In the genomic region with DNA sequence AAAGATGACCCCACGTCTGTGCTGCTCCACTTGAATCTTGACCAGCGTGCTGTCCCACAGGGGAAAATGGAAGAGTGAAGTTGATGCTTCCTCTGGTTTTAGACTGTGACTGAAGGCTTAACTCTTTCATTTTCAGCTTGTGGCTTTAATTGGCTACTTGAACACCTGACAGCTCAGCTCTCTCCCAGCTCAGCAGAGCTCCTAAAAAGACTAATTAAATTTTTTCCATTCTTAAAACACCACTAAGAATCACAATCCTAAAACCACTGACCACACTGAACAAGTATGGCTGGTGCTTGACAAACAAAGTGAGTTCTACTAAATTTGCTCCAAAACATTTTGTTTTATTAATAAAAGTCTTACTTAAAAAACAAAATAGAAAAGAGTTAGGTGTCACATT, we compare ENCODE assay signal across 23 cellular contexts.
"Had no signal": no experiment of that assay in that cellular context is flagged by ENCODE, and none has a peak within 500 bp of the region (broad histone marks: within the 10 kb centered on the region; RNA-seq: fewer than 3 reads in every experiment).

No MANE protein-coding gene starts in this region.

- ATAC-seq: activated naive CD4-positive, alpha-beta T cell treated with anti-CD3 and anti-CD28 coated beads, Interleukin-2, amount 50 U/mL, for 72 hours; activated T-cell treated with anti-CD3 and anti-CD28 coated beads, Interleukin-2, amount 50 U/mL, for 72 hours; gastroesophageal sphincter; WTC11 had no signal

- H3K27ac Mint-ChIP-seq: activated CD4-positive, alpha-beta memory T cell treated with anti-CD3 and anti-CD28 coated beads, Interleukin-2, amount 10 ng/mL, durations not matched to agents 7 days and 5 days; activated CD4-positive, alpha-beta T cell treated with anti-CD3 and anti-CD28 coated beads, Interleukin-2, amount 10 ng/mL, durations not matched to agents 7 days and 5 days; activated naive CD4-positive, alpha-beta T cell treated with anti-CD3 and anti-CD28 coated beads, Interleukin-2, amount 10 ng/mL, durations not matched to agents 7 days and 5 days; activated naive CD4-positive, alpha-beta T cell treated with anti-CD3 and anti-CD28 coated beads, Interleukin-2, amount 50 U/mL, for 72 hours; activated naive CD8-positive, alpha-beta T cell treated with anti-CD3 and anti-CD28 coated beads, Interleukin-2, amount 10 ng/mL, durations not matched to agents 7 days and 5 days; activated T-cell treated with anti-CD3 and anti-CD28 coated beads, Interleukin-2, amount 50 U/mL, for 24 hours; activated T-cell treated with anti-CD3 and anti-CD28 coated beads, Interleukin-2, amount 50 U/mL, for 72 hours; dendritic cell treated with granulocyte-macrophage colony-stimulating factor and Interleukin-4, amounts not matched to agents 40 ng/mL and 50 ng/mL, for 4 days; WTC11 had no signal

- H3K9me3 Mint-ChIP-seq: activated CD4-positive, alpha-beta memory T cell treated with anti-CD3 and anti-CD28 coated beads, Interleukin-2, amount 10 ng/mL, durations not matched to agents 7 days and 5 days; activated CD4-positive, alpha-beta T cell treated with anti-CD3 and anti-CD28 coated beads, Interleukin-2, amount 10 ng/mL, durations not matched to agents 7 days and 5 days; activated naive CD4-positive, alpha-beta T cell treated with anti-CD3 and anti-CD28 coated beads, Interleukin-2, amount 10 ng/mL, durations not matched to agents 7 days and 5 days; activated naive CD4-positive, alpha-beta T cell treated with anti-CD3 and anti-CD28 coated beads, Interleukin-2, amount 50 U/mL, for 72 hours; activated naive CD8-positive, alpha-beta T cell treated with anti-CD3 and anti-CD28 coated beads, Interleukin-2, amount 10 ng/mL, durations not matched to agents 7 days and 5 days; activated T-cell treated with anti-CD3 and anti-CD28 coated beads, Interleukin-2, amount 50 U/mL, for 24 hours; activated T-cell treated with anti-CD3 and anti-CD28 coated beads, Interleukin-2, amount 50 U/mL, for 72 hours; central memory CD8-positive, alpha-beta T cell; dendritic cell treated with granulocyte-macrophage colony-stimulating factor and Interleukin-4, amounts not matched to agents 40 ng/mL and 50 ng/mL, for 4 days; WTC11 had no signal

- H3K27me3 Mint-ChIP-seq: activated CD4-positive, alpha-beta T cell treated with anti-CD3 and anti-CD28 coated beads, Interleukin-2, amount 10 ng/mL, durations not matched to agents 7 days and 5 days; dendritic cell treated with granulocyte-macrophage colony-stimulating factor and Interleukin-4, amounts not matched to agents 40 ng/mL and 50 ng/mL, for 4 days had no signal

- H3K4me1 Mint-ChIP-seq: activated CD4-positive, alpha-beta memory T cell treated with anti-CD3 and anti-CD28 coated beads, Interleukin-2, amount 10 ng/mL, durations not matched to agents 7 days and 5 days; activated CD4-positive, alpha-beta T cell treated with anti-CD3 and anti-CD28 coated beads, Interleukin-2, amount 10 ng/mL, durations not matched to agents 7 days and 5 days; activated naive CD4-positive, alpha-beta T cell treated with anti-CD3 and anti-CD28 coated beads, Interleukin-2, amount 10 ng/mL, durations not matched to agents 7 days and 5 days; activated naive CD8-positive, alpha-beta T cell treated with anti-CD3 and anti-CD28 coated beads, Interleukin-2, amount 10 ng/mL, durations not matched to agents 7 days and 5 days; central memory CD8-positive, alpha-beta T cell had no signal

- H3K36me3 Mint-ChIP-seq: activated naive CD4-positive, alpha-beta T cell treated with anti-CD3 and anti-CD28 coated beads, Interleukin-2, amount 10 ng/mL, durations not matched to agents 7 days and 5 days; activated naive CD4-positive, alpha-beta T cell treated with anti-CD3 and anti-CD28 coated beads, Interleukin-2, amount 50 U/mL, for 72 hours; activated naive CD8-positive, alpha-beta T cell treated with anti-CD3 and anti-CD28 coated beads, Interleukin-2, amount 10 ng/mL, durations not matched to agents 7 days and 5 days; WTC11 had no signal

- H3K4me3 Mint-ChIP-seq: activated CD4-positive, alpha-beta memory T cell treated with anti-CD3 and anti-CD28 coated beads, Interleukin-2, amount 10 ng/mL, durations not matched to agents 7 days and 5 days; activated CD4-positive, alpha-beta T cell treated with anti-CD3 and anti-CD28 coated beads, Interleukin-2, amount 10 ng/mL, durations not matched to agents 7 days and 5 days; activated naive CD4-positive, alpha-beta T cell treated with anti-CD3 and anti-CD28 coated beads, Interleukin-2, amount 10 ng/mL, durations not matched to agents 7 days and 5 days; activated naive CD8-positive, alpha-beta T cell treated with anti-CD3 and anti-CD28 coated beads, Interleukin-2, amount 10 ng/mL, durations not matched to agents 7 days and 5 days; activated T-cell treated with anti-CD3 and anti-CD28 coated beads, Interleukin-2, amount 50 U/mL, for 24 hours; activated T-cell treated with anti-CD3 and anti-CD28 coated beads, Interleukin-2, amount 50 U/mL, for 72 hours; central memory CD8-positive, alpha-beta T cell; dendritic cell treated with granulocyte-macrophage colony-stimulating factor and Interleukin-4, amounts not matched to agents 40 ng/mL and 50 ng/mL, for 4 days; WTC11 had no signal

- DNase-seq: activated CD4-positive, alpha-beta memory T cell treated with anti-CD3 and anti-CD28 coated beads, Interleukin-2, amount 10 ng/mL, durations not matched to agents 7 days and 5 days; activated CD4-positive, alpha-beta T cell treated with anti-CD3 and anti-CD28 coated beads for 1 hour; activated CD4-positive, alpha-beta T cell treated with anti-CD3 and anti-CD28 coated beads for 4 hours; activated CD4-positive, alpha-beta T cell treated with anti-CD3 and anti-CD28 coated beads, Interleukin-2, amount 10 ng/mL, durations not matched to agents 7 days and 5 days; activated CD4-positive, alpha-beta T cell treated with anti-CD3 and anti-CD28 coated beads, Interleukin-2, amount 50 U/mL, for 4 hours; activated CD8-positive, alpha-beta memory T cell treated with anti-CD3 and anti-CD28 coated beads, Interleukin-2, amount 50 U/mL, for 48 hours; activated gamma-delta T cell; activated naive CD4-positive, alpha-beta T cell; activated naive CD4-positive, alpha-beta T cell treated with anti-CD3 and anti-CD28 coated beads, Interleukin-2, amount 10 ng/mL, durations not matched to agents 7 days and 5 days; activated naive CD8-positive, alpha-beta T cell treated with anti-CD3 and anti-CD28 coated beads, Interleukin-2, amount 10 ng/mL, durations not matched to agents 7 days and 5 days; activated T-cell treated with anti-CD3 and anti-CD28 coated beads for 4 hours; activated T-cell treated with anti-CD3 and anti-CD28 coated beads, Interleukin-2, amount 50 U/mL, for 24 hours; activated T-cell treated with anti-CD3 and anti-CD28 coated beads, Interleukin-2, amount 50 U/mL, for 72 hours; brain microvascular endothelial cell; dorsolateral prefrontal cortex; esophagus squamous epithelium; foreskin melanocyte; T-helper 2 cell had no signal
